8 cellular contexts compared by ENCODE assay signal in genomic region chr22:39242809-39243442, GRCh38. TPM values are rescaled to one million over a fixed set of nuclear protein-coding genes. Genes with fewer than 3 reads are reported as not detected.
DNase-seq lines count a peak whose midpoint lies in the region; ATAC-seq and TF ChIP-seq lines count a peak whose summit lies in the region.

No MANE protein-coding gene starts in this region.

- H3K27ac Mint-ChIP-seq in activated naive CD4-positive, alpha-beta T cell treated with anti-CD3 and anti-CD28 coated beads for 36 hours, result no peak overlapping the region

- H3K27me3 Mint-ChIP-seq in activated naive CD4-positive, alpha-beta T cell treated with anti-CD3 and anti-CD28 coated beads for 36 hours (ENCODE audit: low read depth), result peaks cover 20% of the 10 kb centered on the region

- no peak for ATAC-seq in GM18498 (IDR thresholded peaks at IDR 0.05; ENCODE audit: unreplicated experiment)

- POLR2A ChIA-PET in GM10248 (lab: Yijun Ruan, JAX), result no interaction called here

- CTCF ChIA-PET in activated naive CD4-positive, alpha-beta T cell treated with anti-CD3 and anti-CD28 coated beads for 36 hours (lab: Charles Lee), result no interaction called here
- CTCF ChIA-PET in GM10248 (lab: Yijun Ruan, JAX), result no interaction called here

- H3K4me1 Mint-ChIP-seq in activated naive CD4-positive, alpha-beta T cell treated with anti-CD3 and anti-CD28 coated beads for 36 hours (ENCODE audit: low read depth), result peaks cover 39% of the 10 kb centered on the region

- peak overlapping the region; percentile 22 to 86 (median 68) for H3K27ac ChIP-seq in spleen

- peaks cover 26 to 90% (median 66%) of the 10 kb centered on the region in 6 donors for H3K4me1 ChIP-seq in spleen

- no peaks in the 10 kb centered on the region for H3K36me3 ChIP-seq in spleen

- H3K4me3 Mint-ChIP-seq in activated naive CD4-positive, alpha-beta T cell treated with anti-CD3 and anti-CD28 coated beads for 36 hours, result peak overlapping the region; percentile 73

- TF ChIP-seq CTCF in spleen (IDR thresholded peaks at IDR 0.05 in 8 of 11, conservative IDR thresholded peaks at IDR 0.05 in 3 of 11) (no peak), GM10248 (IDR thresholded peaks at IDR 0.05; ENCODE audit: control extremely low read depth, extremely low read depth, low read depth, missing control alignments) (no peak)

- no peaks in the 10 kb centered on the region for H3K9me3 Mint-ChIP-seq in activated naive CD4-positive, alpha-beta T cell treated with anti-CD3 and anti-CD28 coated beads for 36 hours

- WGBS in spleen, 5 donors, result 1 to 5% (median 2%) methylated on average over 30 to 52 of the region's 52 CpGs

- peaks cover 0 to 97% (median 50%) of the 10 kb centered on the region in 7 donors for H3K27me3 ChIP-seq in spleen (replicated peaks in 1 of 7)

- DNase-seq in stimulated activated CD4-positive, alpha-beta T cell treated with anti-CD3 and anti-CD28 coated beads, Interleukin-4, amount 100 ng/mL, for 24 hours, result peak; percentile 34
- no peak for DNase-seq in stimulated activated CD4-positive, alpha-beta T cell treated with anti-CD3 and anti-CD28 coated beads, Interleukin-12 subunit alpha, Interleukin-12 subunit beta, amount 100 ng/mL, for 4 hours
- DNase-seq in activated naive CD4-positive, alpha-beta T cell treated with anti-CD3 and anti-CD28 coated beads for 36 hours, result peak; percentile 48
- DNase-seq in spleen, result no peak
- no peak for DNase-seq in pons (ENCODE audit: low spot score)
- DNase-seq in GM10248 (ENCODE audit: extremely low spot score), result no peak

- H3K36me3 Mint-ChIP-seq in activated naive CD4-positive, alpha-beta T cell treated with anti-CD3 and anti-CD28 coated beads for 36 hours (ENCODE audit: low read depth), result no peaks in the 10 kb centered on the region

- intact Hi-C loops in activated naive CD4-positive, alpha-beta T cell treated with anti-CD3 and anti-CD28 coated beads for 36 hours (cut with micrococcal nuclease), result no loop called here
- intact Hi-C loops in spleen (cut with DNase I; ENCODE audit: low total_unique reads), result no loop called here

- TF ChIP-seq POLR2A in spleen (IDR thresholded peaks at IDR 0.05), result no peak

- H3K9me3 ChIP-seq in spleen, result no peaks in the 10 kb centered on the region

- peak overlapping the region; percentile 43 for H3K4me3 ChIP-seq in iPS-11a (ENCODE audit: low read depth, low read length)
- peak overlapping the region; percentile 45 to 72 (median 54) for H3K4me3 ChIP-seq in spleen

RNA-seq across cellular contexts. Expression of gene PDGFB, which starts 1.9 kb away (rescaled TPM):
- total RNA-seq in activated naive CD4-positive, alpha-beta T cell treated with anti-CD3 and anti-CD28 coated beads for 36 hours, result 1 to 10 TPM; 3.8 to 3.9 TPM
- 10 to 100 TPM in 2 of 7 donors, 1 to 10 TPM in 5; 2.4 to 20.5 (median 9.3) TPM for total RNA-seq in spleen
- polyA plus RNA-seq in spleen, result 1 to 10 TPM; 1.7 to 8.2 (median 2.0) TPM

Comparison
In these comparisons a context has a peak if more than half of its experiments do, and no peak if none do; other contexts are left out.
1. DNase-seq: peak in stimulated activated CD4-positive, alpha-beta T cell treated with anti-CD3 and anti-CD28 coated beads, Interleukin-4, amount 100 ng/mL, for 24 hours (single experiment) and activated naive CD4-positive, alpha-beta T cell treated with anti-CD3 and anti-CD28 coated beads for 36 hours (single experiment); none in stimulated activated CD4-positive, alpha-beta T cell treated with anti-CD3 and anti-CD28 coated beads, Interleukin-12 subunit alpha, Interleukin-12 subunit beta, amount 100 ng/mL, for 4 hours (single experiment), spleen (single experiment), pons (single experiment) and GM10248 (single experiment).